Comparison of ENCODE assay signal across 1 cellular context in the genomic region with DNA sequence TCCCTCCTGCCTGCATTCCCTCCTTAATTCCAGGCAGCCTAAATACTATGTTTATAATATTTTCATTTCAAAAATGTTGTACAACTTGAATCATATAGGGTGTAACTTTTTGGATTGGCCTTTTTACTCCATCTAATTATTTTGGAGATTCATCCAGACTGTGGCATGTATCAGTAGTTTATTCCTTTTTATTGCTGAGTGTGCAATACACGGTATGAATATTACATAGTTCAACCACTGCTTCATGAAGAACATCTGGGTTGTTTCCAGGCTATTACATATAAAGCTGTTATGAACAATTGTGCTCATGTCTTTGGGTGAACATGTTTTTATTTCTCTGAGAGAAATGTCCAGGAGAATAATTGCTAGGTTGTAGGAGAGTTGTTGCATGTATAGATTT.
TF ChIP-seq lines count a peak whose summit lies in the region.

No MANE protein-coding gene starts in this region.

TF ChIP-seq in HepG2, 621 proteins besides CTCF, POLR2A, EP300 and RAD21 (continued from another document):
- no peak for TF ChIP-seq ZNF337 (CRISPR knock-in tag; IDR thresholded peaks at IDR 0.05; ENCODE audit: borderline replicate concordance, low read depth)
- no peak for TF ChIP-seq ZKSCAN5 (CRISPR knock-in tag; IDR thresholded peaks at IDR 0.05)
- TF ChIP-seq ZBTB8A (CRISPR knock-in tag; IDR thresholded peaks at IDR 0.05; ENCODE audit: borderline replicate concordance, low read depth): no peak
- no peak for TF ChIP-seq KLF13 (CRISPR knock-in tag; IDR thresholded peaks at IDR 0.05)
- no peak for TF ChIP-seq ZFX (CRISPR knock-in tag; IDR thresholded peaks at IDR 0.05; ENCODE audit: low read depth)
- TF ChIP-seq MAFF (IDR thresholded peaks at IDR 0.05; ENCODE audit: low read depth, low read length): peak; percentile 95
- no peak for TF ChIP-seq MBD4 (IDR thresholded peaks at IDR 0.05; ENCODE audit: borderline replicate concordance, low read length)
- no peak for TF ChIP-seq KDM1A (CRISPR knock-in tag; IDR thresholded peaks at IDR 0.05)
- TF ChIP-seq, protein P1, sequence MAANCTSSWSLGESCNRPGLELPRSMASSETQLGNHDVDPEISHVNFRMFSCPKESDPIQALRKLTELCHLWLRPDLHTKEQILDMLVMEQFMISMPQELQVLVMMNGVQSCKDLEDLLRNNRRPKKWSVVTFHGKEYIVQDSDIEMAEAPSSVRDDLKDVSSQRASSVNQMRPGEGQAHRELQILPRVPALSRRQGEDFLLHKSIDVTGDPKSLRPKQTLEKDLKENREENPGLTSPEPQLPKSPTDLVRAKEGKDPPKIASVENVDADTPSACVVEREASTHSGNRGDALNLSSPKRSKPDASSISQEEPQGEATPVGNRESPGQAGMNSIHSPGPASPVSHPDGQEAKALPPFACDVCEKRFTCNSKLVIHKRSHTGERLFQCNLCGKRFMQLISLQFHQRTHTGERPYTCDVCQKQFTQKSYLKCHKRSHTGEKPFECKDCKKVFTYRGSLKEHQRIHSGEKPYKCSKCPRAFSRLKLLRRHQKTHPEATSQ (CRISPR knock-in tag; IDR thresholded peaks at IDR 0.05; ENCODE audit: borderline replicate concordance): no peak
